ENCODE assay signal across 22 cellular contexts in genomic region chr18:55579888-55580287, GRCh38. TPM values are rescaled to one million over a fixed set of nuclear protein-coding genes. Genes with fewer than 3 reads are reported as not detected.
DNase-seq lines count a peak whose midpoint lies in the region; FAIRE-seq and TF ChIP-seq lines count a peak whose summit lies in the region.
"Had no signal": no experiment of that assay in that cellular context is flagged by ENCODE, and none has a peak within 500 bp of the region (broad histone marks: within the 10 kb centered on the region; RNA-seq: fewer than 3 reads in every experiment).

No MANE protein-coding gene starts in this region.

- POLR2A ChIA-PET in MCF 10A (lab: Yijun Ruan, JAX), result interaction anchor here (0.6 to 1.0 kb wide), 2 partner anchors 67 to 281 kb away, joined by 3 to 4 read pairs; no protein-coding TSS in a partner anchor

- no peaks in the 10 kb centered on the region for H3K9me3 ChIP-seq in BLaER1 treated with 17β-estradiol and CSF1 and Interleukin-3, amounts not matched to agents 10 nM and 100 nM (replicated peaks in 1 of 11)
- H3K9me3 ChIP-seq in OCI-LY3 (ENCODE audit: insufficient read depth, low read length) (no peaks in the 10 kb centered on the region), parathyroid adenoma (ENCODE audit: control insufficient read depth, low read length) (no peaks in the 10 kb centered on the region)
- H3K9me3 ChIP-seq: thoracic aorta had no signal

- H4K20me1 ChIP-seq in BLaER1 treated with 17β-estradiol and CSF1 and Interleukin-3, amounts not matched to agents 10 nM and 100 nM, result peaks cover 0 to 82% (median 43%) of the 10 kb centered on the region in 11 experiments; a peak in 10 of 22 replicates
- H4K20me1 ChIP-seq in OCI-LY3 (ENCODE audit: insufficient read depth, low read length), result peaks cover 32% of the 10 kb centered on the region

- no peaks in the 10 kb centered on the region for H3K27me3 ChIP-seq in BLaER1 treated with 17β-estradiol and CSF1 and Interleukin-3, amounts not matched to agents 10 nM and 100 nM
- H3K27me3 ChIP-seq in OCI-LY3 (ENCODE audit: low read depth, low read length), result no peaks in the 10 kb centered on the region
- no peaks in the 10 kb centered on the region for H3K27me3 ChIP-seq in parathyroid adenoma (ENCODE audit: control insufficient read depth, insufficient read depth, low read length)
- H3K27me3 ChIP-seq: foreskin keratinocyte had no signal

- no peak overlapping the region for H3K4me3 Mint-ChIP-seq in MCF 10A (ENCODE audit: unreplicated experiment)
- no peak overlapping the region for H3K4me3 Mint-ChIP-seq in activated T-helper 1 cell treated with anti-CD3 and anti-CD28 coated beads, Interleukin-12 subunit alpha, Interleukin-12 subunit beta, Interleukin-2, Interleukin-4 antibody, amounts not matched to agents 30 ng/mL and 10 ng/mL and 1 ng/mL, durations not matched to agents 14 hours and 24 hours and 36 hours
- H3K4me3 Mint-ChIP-seq: activated CD8-positive, alpha-beta T cell treated with anti-CD3 and anti-CD28 coated beads for 36 hours; activated T-cell treated with anti-CD3 and anti-CD28 coated beads, Interleukin-2, amount 50 U/mL, for 4 hours; CD8-positive, alpha-beta T cell; stimulated activated memory B cell treated with anti-CD40 and anti-IgM and Interleukin-4, amounts not matched to agents 10 μg/mL and 1 μg/mL and 100 μg/mL, for 72 hours had no signal

- H3K79me2 ChIP-seq in OCI-LY3 (ENCODE audit: low read length) (peaks cover 99% of the 10 kb centered on the region), parathyroid adenoma (no peaks in the 10 kb centered on the region)

- no peaks in the 10 kb centered on the region for H3K36me3 Mint-ChIP-seq in MCF 10A (ENCODE audit: insufficient read depth, unreplicated experiment)
- H3K36me3 Mint-ChIP-seq in activated T-helper 1 cell treated with anti-CD3 and anti-CD28 coated beads, Interleukin-12 subunit alpha, Interleukin-12 subunit beta, Interleukin-2, Interleukin-4 antibody, amounts not matched to agents 30 ng/mL and 10 ng/mL and 1 ng/mL, durations not matched to agents 14 hours and 24 hours and 36 hours (ENCODE audit: low read depth), result no peaks in the 10 kb centered on the region
- H3K36me3 Mint-ChIP-seq: CD8-positive, alpha-beta T cell; stimulated activated memory B cell treated with anti-CD40 and anti-IgM and Interleukin-4, amounts not matched to agents 10 μg/mL and 1 μg/mL and 100 μg/mL, for 72 hours had no signal

- H3K4me2 ChIP-seq in BLaER1 treated with 17β-estradiol and CSF1 and Interleukin-3, amounts not matched to agents 10 nM and 100 nM, result peak overlapping the region in 6 of 11 experiments; percentile 3 to 99 (median 67); a peak in 11 of 22 replicates
- H3K4me2 ChIP-seq in OCI-LY3 (ENCODE audit: low read length) (peak overlapping the region; percentile 82), parathyroid adenoma (ENCODE audit: low read length) (no peak overlapping the region)

- no peak overlapping the region for H3K27ac Mint-ChIP-seq in MCF 10A (ENCODE audit: low read depth, unreplicated experiment)
- no peak overlapping the region for H3K27ac Mint-ChIP-seq in activated T-helper 1 cell treated with anti-CD3 and anti-CD28 coated beads, Interleukin-12 subunit alpha, Interleukin-12 subunit beta, Interleukin-2, Interleukin-4 antibody, amounts not matched to agents 30 ng/mL and 10 ng/mL and 1 ng/mL, durations not matched to agents 14 hours and 24 hours and 36 hours
- H3K27ac Mint-ChIP-seq: activated CD8-positive, alpha-beta T cell treated with anti-CD3 and anti-CD28 coated beads for 36 hours; CD8-positive, alpha-beta T cell; stimulated activated memory B cell treated with anti-CD40 and anti-IgM and Interleukin-4, amounts not matched to agents 10 μg/mL and 1 μg/mL and 100 μg/mL, for 72 hours had no signal

- peaks cover 20 to 76% (median 58%) of the 10 kb centered on the region in 10 experiments for H3K4me1 ChIP-seq in BLaER1 treated with 17β-estradiol and CSF1 and Interleukin-3, amounts not matched to agents 10 nM and 100 nM
- H3K4me1 ChIP-seq in OCI-LY3 (ENCODE audit: low read length), result peaks cover 80% of the 10 kb centered on the region
- H3K4me1 ChIP-seq in parathyroid adenoma, result peaks cover 7% of the 10 kb centered on the region
- H3K4me1 ChIP-seq: foreskin keratinocyte had no signal

- H3K9ac ChIP-seq in BLaER1 treated with 17β-estradiol and CSF1 and Interleukin-3, amounts not matched to agents 10 nM and 100 nM, result no peak overlapping the region
- peak overlapping the region; percentile 92 for H3K9ac ChIP-seq in OCI-LY3 (ENCODE audit: low read length)
- no peak overlapping the region for H3K9ac ChIP-seq in parathyroid adenoma

- intact Hi-C loops in MCF 10A (cut with micrococcal nuclease), result loop anchor here (10.0 kb wide), 1 partner anchor 995 kb away; no protein-coding TSS in a partner anchor
- intact Hi-C loops in activated T-helper 1 cell treated with anti-CD3 and anti-CD28 coated beads, Interleukin-12 subunit alpha, Interleukin-12 subunit beta, Interleukin-2, Interleukin-4 antibody, amounts not matched to agents 30 ng/mL and 10 ng/mL and 1 ng/mL, durations not matched to agents 14 hours and 24 hours and 36 hours (cut with micrococcal nuclease), result loop anchor here (10.0 kb wide), 6 partner anchors 165 to 2005 kb away; partner anchors contain the start of genes FECH and ONECUT2

- H3K36me3 ChIP-seq in BLaER1 treated with 17β-estradiol and CSF1 and Interleukin-3, amounts not matched to agents 10 nM and 100 nM, result peaks cover 21 to 96% (median 74%) of the 10 kb centered on the region in 11 experiments; a peak in 19 of 22 replicates
- H3K36me3 ChIP-seq in OCI-LY3 (replicated peaks; ENCODE audit: low read depth, low read length) (peaks cover 85% of the 10 kb centered on the region), parathyroid adenoma (ENCODE audit: control insufficient read depth, insufficient read depth, low read length) (no peaks in the 10 kb centered on the region)

- BruUV-seq in MCF 10A (replicated peaks; lab: Mats Ljungman, UMichigan), result no TSS peak

- H3K9me3 Mint-ChIP-seq in MCF 10A (ENCODE audit: unreplicated experiment), result no peaks in the 10 kb centered on the region
- H3K9me3 Mint-ChIP-seq in activated T-helper 1 cell treated with anti-CD3 and anti-CD28 coated beads, Interleukin-12 subunit alpha, Interleukin-12 subunit beta, Interleukin-2, Interleukin-4 antibody, amounts not matched to agents 30 ng/mL and 10 ng/mL and 1 ng/mL, durations not matched to agents 14 hours and 24 hours and 36 hours, result no peaks in the 10 kb centered on the region
- H3K9me3 Mint-ChIP-seq: activated CD8-positive, alpha-beta T cell treated with anti-CD3 and anti-CD28 coated beads for 36 hours; activated T-cell treated with anti-CD3 and anti-CD28 coated beads, Interleukin-2, amount 50 U/mL, for 4 hours; CD8-positive, alpha-beta T cell; stimulated activated memory B cell treated with anti-CD40 and anti-IgM and Interleukin-4, amounts not matched to agents 10 μg/mL and 1 μg/mL and 100 μg/mL, for 72 hours had no signal

- H2AFZ ChIP-seq in OCI-LY3 (ENCODE audit: low read depth, low read length) (no peak overlapping the region), parathyroid adenoma (peak overlapping the region; percentile 9)

- FAIRE-seq in endometrium (lab: Jason Lieb, UNC), result peak; percentile 23
- FAIRE-seq: colon, H54, keratinocyte had no signal

- no peak overlapping the region for H3K4me3 ChIP-seq in BLaER1 treated with 17β-estradiol and CSF1 and Interleukin-3, amounts not matched to agents 10 nM and 100 nM
- peak overlapping the region; percentile 75 for H3K4me3 ChIP-seq in OCI-LY3 (ENCODE audit: low read length)
- H3K4me3 ChIP-seq in parathyroid adenoma (ENCODE audit: low read depth, low read length), result no peak overlapping the region
- H3K4me3 ChIP-seq: thoracic aorta had no signal

- no peaks in the 10 kb centered on the region for H3K27me3 Mint-ChIP-seq in MCF 10A (ENCODE audit: insufficient read depth, unreplicated experiment)
- peaks cover 9% of the 10 kb centered on the region for H3K27me3 Mint-ChIP-seq in activated T-helper 1 cell treated with anti-CD3 and anti-CD28 coated beads, Interleukin-12 subunit alpha, Interleukin-12 subunit beta, Interleukin-2, Interleukin-4 antibody, amounts not matched to agents 30 ng/mL and 10 ng/mL and 1 ng/mL, durations not matched to agents 14 hours and 24 hours and 36 hours (ENCODE audit: insufficient read depth)
- H3K27me3 Mint-ChIP-seq: stimulated activated memory B cell treated with anti-CD40 and anti-IgM and Interleukin-4, amounts not matched to agents 10 μg/mL and 1 μg/mL and 100 μg/mL, for 72 hours had no signal

- no peaks in the 10 kb centered on the region for H3K4me1 Mint-ChIP-seq in MCF 10A (ENCODE audit: insufficient read depth, unreplicated experiment)
- H3K4me1 Mint-ChIP-seq in activated T-helper 1 cell treated with anti-CD3 and anti-CD28 coated beads, Interleukin-12 subunit alpha, Interleukin-12 subunit beta, Interleukin-2, Interleukin-4 antibody, amounts not matched to agents 30 ng/mL and 10 ng/mL and 1 ng/mL, durations not matched to agents 14 hours and 24 hours and 36 hours (ENCODE audit: low read depth), result no peaks in the 10 kb centered on the region

- CTCF ChIA-PET in MCF 10A (lab: Yijun Ruan, JAX), result interaction anchor here (1.0 to 1.9 kb wide), 3 partner anchors 56 to 279 kb away, joined by 3 to 5 read pairs (median 4); no protein-coding TSS in a partner anchor

- TF ChIP-seq CTCF in OCI-LY3 (IDR thresholded peaks at IDR 0.05; ENCODE audit: low read depth, low read length), result no peak
- no peak for TF ChIP-seq CTCF in parathyroid adenoma (IDR thresholded peaks at IDR 0.05)
- TF ChIP-seq CTCF in MCF 10A (IDR thresholded peaks at IDR 0.05; ENCODE audit: unreplicated experiment), result no peak

- H3K27ac ChIP-seq in BLaER1 treated with 17β-estradiol and CSF1 and Interleukin-3, amounts not matched to agents 10 nM and 100 nM, result no peak overlapping the region
- H3K27ac ChIP-seq in OCI-LY3 (ENCODE audit: low read length) (peak overlapping the region; percentile 88), parathyroid adenoma (no peak overlapping the region)
- H3K27ac ChIP-seq: foreskin keratinocyte, RWPE1, thoracic aorta had no signal

- DNase-seq in stimulated activated CD8-positive, alpha-beta memory T cell treated with anti-CD3 and anti-CD28 coated beads, Interleukin-4, amount 100 ng/mL, for 48 hours, result no peak
- no peak for DNase-seq in MCF 10A (ENCODE audit: unreplicated experiment)
- no peak for DNase-seq in activated CD8-positive, alpha-beta memory T cell treated with anti-CD3 and anti-CD28 coated beads, Interleukin-2, amount 50 U/mL, for 48 hours
- DNase-seq in activated T-helper 1 cell treated with anti-CD3 and anti-CD28 coated beads, Interleukin-12 subunit alpha, Interleukin-12 subunit beta, Interleukin-2, Interleukin-4 antibody, amounts not matched to agents 30 ng/mL and 10 ng/mL and 1 ng/mL, durations not matched to agents 14 hours and 24 hours and 36 hours (ENCODE audit: low spot score), result no peak
- DNase-seq: activated CD8-positive, alpha-beta T cell treated with anti-CD3 and anti-CD28 coated beads for 36 hours; activated naive CD4-positive, alpha-beta T cell treated with anti-CD3 and anti-CD28 coated beads, Interleukin-2, amount 50 U/mL, for 16 hours; activated T-cell treated with anti-CD3 and anti-CD28 coated beads, Interleukin-2, amount 50 U/mL, for 4 hours; CD8-positive, alpha-beta T cell; foreskin keratinocyte; hippocampal formation; NCI-H1105; NCI-H2029 treated with DMSO at 0.1 percent for 48 hours had no signal

RNA-seq across cellular contexts. Expression of gene TCF4, which starts 8.1 kb away (rescaled TPM):
- 5.1 and 6.2 TPM in 2 replicates for total RNA-seq in MCF 10A (2022)
- total RNA-seq in activated T-helper 1 cell treated with anti-CD3 and anti-CD28 coated beads, Interleukin-12 subunit alpha, Interleukin-12 subunit beta, Interleukin-2, Interleukin-4 antibody, amounts not matched to agents 30 ng/mL and 10 ng/mL and 1 ng/mL, durations not matched to agents 14 hours and 24 hours and 36 hours, result 1.4 and 1.8 TPM in 2 replicates
